ENCODE assay signal across 9 cellular contexts in genomic region chr5:168528521-168529360, GRCh38. TPM values are rescaled to one million over a fixed set of nuclear protein-coding genes. Genes with fewer than 3 reads are reported as not detected.
A peak's percentile ranks its signal among the peaks of the same experiment; 100 is the strongest.
DNase-seq lines count a peak whose midpoint lies in the region; ATAC-seq, FAIRE-seq and TF ChIP-seq lines count a peak whose summit lies in the region.
"Had no signal": no experiment of that assay in that cellular context is flagged by ENCODE, and none has a peak within 500 bp of the region (broad histone marks: within the 10 kb centered on the region; RNA-seq: fewer than 3 reads in every experiment).

TSS of gene FBLL1 (plus strand) at chr5:168529305. CDS start at chr5:168529505, 200 bp downstream.

- H3K4me1 ChIP-seq in BE2C: no peaks in the 10 kb centered on the region; the same call in 1 of the 2 replicates
- H3K4me1 ChIP-seq: HAP-1 had no signal

- in situ Hi-C loops in KBM-7 (cut with MboI; ENCODE audit: low pct_unique_long_range_greater_than_20kb, low sequenced_read_pairs): no loop called here

- H3K9me3 ChIP-seq in BE2C: peaks cover 4% of the 10 kb centered on the region; the same call in 1 of the 2 replicates
- H3K9me3 ChIP-seq: HAP-1 had no signal

- H3K36me3 ChIP-seq in BE2C: no peaks in the 10 kb centered on the region
- H3K36me3 ChIP-seq: HAP-1 had no signal

- FAIRE-seq in RCC 7860 (lab: Jason Lieb, UNC): no peak

- no peak for ATAC-seq in GM19324 (IDR thresholded peaks at IDR 0.05; ENCODE audit: low FRiP score, unreplicated experiment)

- intact Hi-C loops in posterior cingulate gyrus (cut with DNase I): no loop called here

- H3K27me3 ChIP-seq in BE2C: no peaks in the 10 kb centered on the region

- H3K4me3 ChIP-seq in BE2C (ENCODE audit: low read depth, low read length) (peak within 1 kb of the TSS; percentile 52), fibroblast of villous mesenchyme (ENCODE audit: low read depth, low read length) (peak within 1 kb of the TSS; percentile 40)
- H3K4me3 ChIP-seq: HAP-1 had no signal

- DNase-seq in BE2C: peak; percentile 75
- DNase-seq in KBM-7: peak; percentile 25
- DNase-seq in activated CD8-positive, alpha-beta memory T cell treated with anti-CD3 and anti-CD28 coated beads, Interleukin-2, amount 50 U/mL, for 48 hours: peak; percentile 66
- peak; percentile 28 for DNase-seq in fibroblast of villous mesenchyme (ENCODE audit: low read depth)
- DNase-seq in posterior cingulate gyrus: peak; percentile 19 to 96 (median 70)
- no peak for DNase-seq in RCC 7860 (ENCODE audit: low spot score)
- no peak for DNase-seq in inferior parietal cortex (ENCODE audit: extremely low spot score)

- TF ChIP-seq CTCF in BE2C (IDR thresholded peaks at IDR 0.05; ENCODE audit: low read depth, low read length): no peak
- no peak for TF ChIP-seq CTCF in fibroblast of villous mesenchyme (IDR thresholded peaks at IDR 0.05; ENCODE audit: insufficient read depth, low read depth, low read length)

RNA-seq across cellular contexts. Expression of gene FBLL1, which starts in this region (rescaled TPM):
- polyA plus RNA-seq in BE2C (2012; ENCODE audit: insufficient read depth, insufficient read length, low read depth): 137 TPM
- 0.32 and 0.43 TPM in 2 replicates for total RNA-seq in fibroblast of villous mesenchyme

Comparison
In these comparisons a context has a peak if more than half of its experiments do, and no peak if none do; other contexts are left out.
1. Peak in DNase-seq and H3K4me3 ChIP-seq in fibroblast of villous mesenchyme; RNA of the gene not detected or under 1 TPM.
2. DNase-seq: peak in BE2C (single experiment), KBM-7 (single experiment), activated CD8-positive, alpha-beta memory T cell treated with anti-CD3 and anti-CD28 coated beads, Interleukin-2, amount 50 U/mL, for 48 hours (single experiment) and posterior cingulate gyrus (10 of 10); none in RCC 7860 (single experiment) and inferior parietal cortex (single experiment).